In the genomic region with DNA sequence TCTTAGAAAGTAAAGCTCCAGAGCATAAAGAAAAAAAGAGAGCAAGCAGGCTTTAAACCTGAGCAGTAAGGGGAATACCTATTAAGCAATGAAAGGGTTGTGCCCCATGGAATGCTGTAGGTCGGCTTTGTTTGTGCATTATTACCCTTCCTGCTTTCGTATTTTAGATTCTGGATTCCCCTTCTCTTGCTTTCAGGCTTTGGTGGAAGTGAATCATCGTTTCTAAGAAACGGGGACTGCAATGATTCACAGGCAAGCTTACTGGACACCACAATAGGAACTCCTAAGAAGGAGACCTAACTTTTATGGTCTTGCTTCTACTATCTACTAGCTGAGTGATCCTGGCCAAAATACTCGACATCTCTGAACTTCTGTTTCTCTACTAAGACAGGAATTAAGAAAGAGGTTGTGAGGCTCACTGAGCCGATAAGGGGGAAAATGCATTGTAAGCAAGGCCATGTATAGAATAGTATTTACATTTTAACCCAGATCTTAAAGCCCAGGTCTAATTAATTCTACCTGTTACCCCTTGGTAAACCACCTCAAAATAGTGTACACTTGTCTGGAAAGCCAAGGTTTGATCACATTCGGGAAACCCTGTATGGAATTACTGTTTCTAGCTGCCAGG, we compare ENCODE assay signal across 9 cellular contexts. TPM values are rescaled to one million over a fixed set of nuclear protein-coding genes. Genes with fewer than 3 reads are reported as not detected.
DNase-seq lines count a peak whose midpoint lies in the region; ATAC-seq and TF ChIP-seq lines count a peak whose summit lies in the region.
"Had no signal": no experiment of that assay in that cellular context is flagged by ENCODE, and none has a peak within 500 bp of the region (broad histone marks: within the 10 kb centered on the region; RNA-seq: fewer than 3 reads in every experiment).

No MANE protein-coding gene starts in this region.

- TF ChIP-seq EP300 in Ishikawa (IDR thresholded peaks at IDR 0.05; ENCODE audit: borderline replicate concordance) (peak; percentile 36; the same call in 1 of the 2 replicates), suprapubic skin (IDR thresholded peaks at IDR 0.05) (no peak)

- peak overlapping the region; percentile 15 to 53 for H3K27ac ChIP-seq in left lung
- no peak overlapping the region for H3K27ac ChIP-seq in suprapubic skin
- H3K27ac ChIP-seq: psoas muscle had no signal

- H3K27me3 ChIP-seq in left lung: peaks cover 0 to 25% of the 10 kb centered on the region in 2 donors
- H3K27me3 ChIP-seq in suprapubic skin: no peaks in the 10 kb centered on the region

- TF ChIP-seq RAD21 in Ishikawa (IDR thresholded peaks at IDR 0.05; ENCODE audit: low read depth): no peak

- peak overlapping the region; percentile 40 for H3K4me3 Mint-ChIP-seq in activated naive CD8-positive, alpha-beta T cell treated with anti-CD3 and anti-CD28 coated beads for 36 hours

- H3K4me1 ChIP-seq in left lung (peaks cover 0 to 31% of the 10 kb centered on the region in 2 donors), suprapubic skin (peaks cover 26% of the 10 kb centered on the region)

- DNase-seq in EL (peak; percentile 91), left lung (no peak), germinal center (ENCODE audit: low spot score) (no peak), suprapubic skin (ENCODE audit: low spot score in 2 of 2) (no peak)
- peak; percentile 32 for DNase-seq in activated naive CD8-positive, alpha-beta T cell treated with anti-CD3 and anti-CD28 coated beads for 36 hours
- DNase-seq: psoas muscle had no signal

- peak overlapping the region in 1 of 2 donors; percentile 70 for H3K4me3 ChIP-seq in left lung
- no peak overlapping the region for H3K4me3 ChIP-seq in suprapubic skin

- no peaks in the 10 kb centered on the region for H3K9me3 Mint-ChIP-seq in activated naive CD8-positive, alpha-beta T cell treated with anti-CD3 and anti-CD28 coated beads for 36 hours

- H3K9me3 ChIP-seq in left lung (no peaks in the 10 kb centered on the region), suprapubic skin (no peaks in the 10 kb centered on the region)
- H3K9me3 ChIP-seq: psoas muscle had no signal

- TF ChIP-seq POLR2A in suprapubic skin (IDR thresholded peaks at IDR 0.05): no peak

- H3K27ac Mint-ChIP-seq in activated naive CD8-positive, alpha-beta T cell treated with anti-CD3 and anti-CD28 coated beads for 36 hours: peak overlapping the region; percentile 70

- intact Hi-C loops in left lung (cut with DNase I): no loop called here

- peaks cover 38% of the 10 kb centered on the region for H3K4me1 Mint-ChIP-seq in activated naive CD8-positive, alpha-beta T cell treated with anti-CD3 and anti-CD28 coated beads for 36 hours

- H3K36me3 Mint-ChIP-seq in activated naive CD8-positive, alpha-beta T cell treated with anti-CD3 and anti-CD28 coated beads for 36 hours: peaks cover 3% of the 10 kb centered on the region

- ATAC-seq in GM21390 (IDR thresholded peaks at IDR 0.05; ENCODE audit: unreplicated experiment): peak; percentile 42
- ATAC-seq in left lung: peak; percentile 70
- ATAC-seq in GM19324 (IDR thresholded peaks at IDR 0.05; ENCODE audit: low FRiP score, unreplicated experiment): no peak

- 17% methylated on average over 7 of the region's 7 CpGs for WGBS in suprapubic skin

- H3K36me3 ChIP-seq in left lung (peaks cover 0 to 17% of the 10 kb centered on the region in 2 donors), suprapubic skin (no peaks in the 10 kb centered on the region)

- TF ChIP-seq CTCF in left lung (IDR thresholded peaks at IDR 0.05) (no peak), suprapubic skin (IDR thresholded peaks at IDR 0.05) (no peak)

- peaks cover 46% of the 10 kb centered on the region for H3K27me3 Mint-ChIP-seq in activated naive CD8-positive, alpha-beta T cell treated with anti-CD3 and anti-CD28 coated beads for 36 hours

TF ChIP-seq in Ishikawa, 13 proteins besides CTCF, POLR2A, EP300 and RAD21:
- TF ChIP-seq EGR1 (IDR thresholded peaks at IDR 0.05) (no peak), ZBTB7A (IDR thresholded peaks at IDR 0.05; ENCODE audit: low read depth) (no peak), CEBPB (IDR thresholded peaks at IDR 0.05) (peak; percentile 93), FOXM1 (IDR thresholded peaks at IDR 0.05; ENCODE audit: borderline replicate concordance, low read depth) (peak; percentile 42; the same call in 1 of the 2 replicates), TEAD4 (IDR thresholded peaks at IDR 0.05) (peak; percentile 92), YY1 (IDR thresholded peaks at IDR 0.05; ENCODE audit: low read depth) (no peak), TAF1 (IDR thresholded peaks at IDR 0.05; ENCODE audit: low read depth) (no peak; the same call in 1 of the 2 replicates), NFIC (IDR thresholded peaks at IDR 0.05) (no peak), TCF12 (IDR thresholded peaks at IDR 0.05; ENCODE audit: low read depth) (peak; percentile 30; the same call in 1 of the 2 replicates), CREB1 (IDR thresholded peaks at IDR 0.05; ENCODE audit: low read depth) (no peak)
- TF ChIP-seq, protein P1, sequence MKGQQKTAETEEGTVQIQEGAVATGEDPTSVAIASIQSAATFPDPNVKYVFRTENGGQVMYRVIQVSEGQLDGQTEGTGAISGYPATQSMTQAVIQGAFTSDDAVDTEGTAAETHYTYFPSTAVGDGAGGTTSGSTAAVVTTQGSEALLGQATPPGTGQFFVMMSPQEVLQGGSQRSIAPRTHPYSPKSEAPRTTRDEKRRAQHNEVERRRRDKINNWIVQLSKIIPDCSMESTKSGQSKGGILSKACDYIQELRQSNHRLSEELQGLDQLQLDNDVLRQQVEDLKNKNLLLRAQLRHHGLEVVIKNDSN (IDR thresholded peaks at IDR 0.05): no peak
- TF ChIP-seq, protein P2, sequence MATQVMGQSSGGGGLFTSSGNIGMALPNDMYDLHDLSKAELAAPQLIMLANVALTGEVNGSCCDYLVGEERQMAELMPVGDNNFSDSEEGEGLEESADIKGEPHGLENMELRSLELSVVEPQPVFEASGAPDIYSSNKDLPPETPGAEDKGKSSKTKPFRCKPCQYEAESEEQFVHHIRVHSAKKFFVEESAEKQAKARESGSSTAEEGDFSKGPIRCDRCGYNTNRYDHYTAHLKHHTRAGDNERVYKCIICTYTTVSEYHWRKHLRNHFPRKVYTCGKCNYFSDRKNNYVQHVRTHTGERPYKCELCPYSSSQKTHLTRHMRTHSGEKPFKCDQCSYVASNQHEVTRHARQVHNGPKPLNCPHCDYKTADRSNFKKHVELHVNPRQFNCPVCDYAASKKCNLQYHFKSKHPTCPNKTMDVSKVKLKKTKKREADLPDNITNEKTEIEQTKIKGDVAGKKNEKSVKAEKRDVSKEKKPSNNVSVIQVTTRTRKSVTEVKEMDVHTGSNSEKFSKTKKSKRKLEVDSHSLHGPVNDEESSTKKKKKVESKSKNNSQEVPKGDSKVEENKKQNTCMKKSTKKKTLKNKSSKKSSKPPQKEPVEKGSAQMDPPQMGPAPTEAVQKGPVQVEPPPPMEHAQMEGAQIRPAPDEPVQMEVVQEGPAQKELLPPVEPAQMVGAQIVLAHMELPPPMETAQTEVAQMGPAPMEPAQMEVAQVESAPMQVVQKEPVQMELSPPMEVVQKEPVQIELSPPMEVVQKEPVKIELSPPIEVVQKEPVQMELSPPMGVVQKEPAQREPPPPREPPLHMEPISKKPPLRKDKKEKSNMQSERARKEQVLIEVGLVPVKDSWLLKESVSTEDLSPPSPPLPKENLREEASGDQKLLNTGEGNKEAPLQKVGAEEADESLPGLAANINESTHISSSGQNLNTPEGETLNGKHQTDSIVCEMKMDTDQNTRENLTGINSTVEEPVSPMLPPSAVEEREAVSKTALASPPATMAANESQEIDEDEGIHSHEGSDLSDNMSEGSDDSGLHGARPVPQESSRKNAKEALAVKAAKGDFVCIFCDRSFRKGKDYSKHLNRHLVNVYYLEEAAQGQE (IDR thresholded peaks at IDR 0.05; ENCODE audit: low read depth): no peak
- TF ChIP-seq, protein P3, sequence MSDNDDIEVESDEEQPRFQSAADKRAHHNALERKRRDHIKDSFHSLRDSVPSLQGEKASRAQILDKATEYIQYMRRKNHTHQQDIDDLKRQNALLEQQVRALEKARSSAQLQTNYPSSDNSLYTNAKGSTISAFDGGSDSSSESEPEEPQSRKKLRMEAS (IDR thresholded peaks at IDR 0.05): no peak; the same call in 1 of the 2 replicates

RNA-seq across cellular contexts. Expression of a gene that starts 1.2 kb away (rescaled TPM):
- 10 to 100 TPM; 10.8 to 13.3 TPM for total RNA-seq in activated naive CD8-positive, alpha-beta T cell treated with anti-CD3 and anti-CD28 coated beads for 36 hours
- total RNA-seq in left lung (10 to 100 TPM; 12.1 to 14.1 TPM), suprapubic skin (10 to 100 TPM in 2 of 4 donors, 1 to 10 TPM in 2; 7.6 to 16.6 (median 10.5) TPM)

Comparison
In these comparisons a context has a peak if more than half of its experiments do, and no peak if none do; other contexts are left out.
1. DNase-seq: peak in EL (single experiment) and activated naive CD8-positive, alpha-beta T cell treated with anti-CD3 and anti-CD28 coated beads for 36 hours (single experiment); none in left lung (0 of 2), germinal center (single experiment) and suprapubic skin (0 of 2).